ENCODE assay signal across 8 cellular contexts in the genomic region with DNA sequence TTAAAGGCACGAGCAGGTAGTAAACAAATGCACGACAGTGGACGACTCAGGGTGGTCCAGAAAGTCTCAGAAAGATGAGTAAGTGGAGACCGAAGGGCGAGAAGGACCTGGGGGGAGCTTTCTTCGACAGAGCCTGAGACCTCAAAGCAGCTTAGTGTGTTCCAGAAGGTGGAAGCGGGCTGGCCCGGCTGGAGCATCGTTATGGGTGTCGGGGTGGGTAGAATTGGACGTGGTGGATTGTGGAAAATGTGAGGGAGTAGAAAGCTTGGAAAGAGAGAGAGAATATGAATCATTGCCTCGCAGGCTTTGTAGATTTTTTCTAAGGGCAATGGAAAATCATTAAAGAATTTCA. TPM values are rescaled to one million over a fixed set of nuclear protein-coding genes. Genes with fewer than 3 reads are reported as not detected.
A peak's percentile ranks its signal among the peaks of the same experiment; 100 is the strongest.
DNase-seq lines count a peak whose midpoint lies in the region; ATAC-seq, FAIRE-seq and TF ChIP-seq lines count a peak whose summit lies in the region.

No MANE protein-coding gene starts in this region.

- ATAC-seq in CD4-positive, alpha-beta T cell (ENCODE audit: poor library complexity): no peak
- ATAC-seq in natural killer cell treated with Interleukin-12 subunit alpha and Interleukin-12 subunit beta and Interleukin-15 and Interleukin-18, amount 100 ng/mL, for 72 hours: no peak
- ATAC-seq in GM19455 (IDR thresholded peaks at IDR 0.05; ENCODE audit: unreplicated experiment): no peak

- H3K9ac ChIP-seq in HUES6 (ENCODE audit: low read length): peak overlapping the region; percentile 76

- DNase-seq in CD4-positive, alpha-beta T cell: no peak
- DNase-seq in brain microvascular endothelial cell: no peak
- no peak for DNase-seq in natural killer cell treated with Interleukin-12 subunit alpha and Interleukin-12 subunit beta and Interleukin-15 and Interleukin-18, amount 100 ng/mL, for 72 hours (ENCODE audit: low spot score)
- DNase-seq in NCI-H146 treated with DMSO at 0.1 percent for 48 hours (lab: John Stamatoyannopoulos, UW; ENCODE audit: unreplicated experiment): no peak
- no peak for DNase-seq in small intestine
- DNase-seq in NCI-H1417 treated with DMSO at 0.1 percent for 48 hours (lab: John Stamatoyannopoulos, UW): no peak

- H3K27ac Mint-ChIP-seq in CD4-positive, alpha-beta T cell: no peak overlapping the region
- peak overlapping the region; percentile 2 to 84 for H3K27ac Mint-ChIP-seq in natural killer cell treated with Interleukin-12 subunit alpha and Interleukin-12 subunit beta and Interleukin-15 and Interleukin-18, amount 100 ng/mL, for 72 hours

- peaks cover 7% of the 10 kb centered on the region for H3K4me1 ChIP-seq in HUES6 (ENCODE audit: control insufficient read depth, insufficient read depth, low read length)
- no peaks in the 10 kb centered on the region for H3K4me1 ChIP-seq in small intestine (ENCODE audit: control insufficient read depth in 2 of 2, insufficient read depth in 1 of 2, low read depth in 1 of 2, low read length in 1 of 2)

- H3K9me3 ChIP-seq in CD4-positive, alpha-beta T cell (ENCODE audit: control insufficient read depth, low read length): no peaks in the 10 kb centered on the region
- H3K9me3 ChIP-seq in HUES6 (ENCODE audit: control insufficient read depth, insufficient read depth, low read depth, low read length) (no peaks in the 10 kb centered on the region), small intestine (ENCODE audit: control insufficient read depth, low read depth) (no peaks in the 10 kb centered on the region)

- H3K27me3 ChIP-seq in CD4-positive, alpha-beta T cell (ENCODE audit: control insufficient read depth, insufficient read depth, low read length): no peaks in the 10 kb centered on the region
- H3K27me3 ChIP-seq in HUES6 (ENCODE audit: control insufficient read depth, insufficient read depth, low read length) (no peaks in the 10 kb centered on the region), brain microvascular endothelial cell (replicated peaks) (no peaks in the 10 kb centered on the region), small intestine (ENCODE audit: control insufficient read depth in 2 of 2, insufficient read depth in 2 of 2, low read length in 2 of 2) (no peaks in the 10 kb centered on the region)

- no peaks in the 10 kb centered on the region for H3K36me3 Mint-ChIP-seq in CD4-positive, alpha-beta T cell (ENCODE audit: low read depth)
- H3K36me3 Mint-ChIP-seq in natural killer cell treated with Interleukin-12 subunit alpha and Interleukin-12 subunit beta and Interleukin-15 and Interleukin-18, amount 100 ng/mL, for 72 hours: peaks cover 12% of the 10 kb centered on the region

- peak overlapping the region; percentile 23 for H3K4me3 Mint-ChIP-seq in CD4-positive, alpha-beta T cell
- peak overlapping the region; percentile 93 for H3K4me3 Mint-ChIP-seq in natural killer cell treated with Interleukin-12 subunit alpha and Interleukin-12 subunit beta and Interleukin-15 and Interleukin-18, amount 100 ng/mL, for 72 hours

- H3K9me3 Mint-ChIP-seq in CD4-positive, alpha-beta T cell: no peaks in the 10 kb centered on the region
- no peaks in the 10 kb centered on the region for H3K9me3 Mint-ChIP-seq in natural killer cell treated with Interleukin-12 subunit alpha and Interleukin-12 subunit beta and Interleukin-15 and Interleukin-18, amount 100 ng/mL, for 72 hours

- 6 to 13% (median 9%) methylated on average over 12 of the region's 12 CpGs for WGBS in small intestine, 3 donors

- H3K4me3 ChIP-seq in HUES6 (ENCODE audit: low read depth, low read length): peak overlapping the region; percentile 80
- peak overlapping the region; percentile 73 for H3K4me3 ChIP-seq in brain microvascular endothelial cell (ENCODE audit: low read depth, low read length)
- peak overlapping the region in 1 of 2 donors; percentile 55 for H3K4me3 ChIP-seq in small intestine (ENCODE audit: low read depth in 1 of 2, low read length in 2 of 2)

- POLR2A ChIA-PET in CD4-positive, alpha-beta T cell (lab: Charles Lee): interaction anchor here (0.7 to 4.3 kb wide), 5 partner anchors 23 to 425 kb away, joined by 3 to 39 read pairs (median 4); partner anchors contain the start of genes PHYH and PRPF18

- no peak for FAIRE-seq in small intestine (lab: Jason Lieb, UNC)

- intact Hi-C loops in CD4-positive, alpha-beta T cell (cut with DNase I, micrococcal nuclease): loop anchor here (2.0 to 10.0 kb wide), 5 partner anchors 61 to 615 kb away; partner anchors contain the start of genes OPTN (in 1 of the 2) and PRPF18 (in 1 of the 2)

- in situ Hi-C loops in brain microvascular endothelial cell (cut with HindIII; ENCODE audit: low pct_ligation_motif_present, low sequenced_read_pairs): no loop called here

- TF ChIP-seq CTCF in CD4-positive, alpha-beta T cell (IDR thresholded peaks at IDR 0.05): no peak
- no peak for TF ChIP-seq CTCF in brain microvascular endothelial cell (IDR thresholded peaks at IDR 0.05; ENCODE audit: low read depth, low read length, missing control alignments)

- H3K27me3 Mint-ChIP-seq in CD4-positive, alpha-beta T cell: no peaks in the 10 kb centered on the region
- H3K27me3 Mint-ChIP-seq in natural killer cell treated with Interleukin-12 subunit alpha and Interleukin-12 subunit beta and Interleukin-15 and Interleukin-18, amount 100 ng/mL, for 72 hours: peaks cover 0 to under 1% of the 10 kb centered on the region in 2 donors

- H3K4me1 Mint-ChIP-seq in CD4-positive, alpha-beta T cell (ENCODE audit: low read depth): peaks cover 16% of the 10 kb centered on the region
- H3K4me1 Mint-ChIP-seq in natural killer cell treated with Interleukin-12 subunit alpha and Interleukin-12 subunit beta and Interleukin-15 and Interleukin-18, amount 100 ng/mL, for 72 hours (ENCODE audit: low read depth in 2 of 2): peaks cover 17 to 26% of the 10 kb centered on the region in 2 donors

- H3K36me3 ChIP-seq in HUES6 (ENCODE audit: control insufficient read depth, insufficient read depth, low read length) (peaks cover 30% of the 10 kb centered on the region), brain microvascular endothelial cell (replicated peaks) (no peaks in the 10 kb centered on the region), small intestine (ENCODE audit: control insufficient read depth in 2 of 2, insufficient read depth in 2 of 2, low read length in 2 of 2) (no peaks in the 10 kb centered on the region)

- CTCF ChIA-PET in CD4-positive, alpha-beta T cell (lab: Charles Lee): interaction anchor here (0.7 to 2.0 kb wide), 10 partner anchors 10 to 425 kb away, joined by 3 to 14 read pairs (median 6); partner anchors contain the start of genes PHYH and PRPF18

- no peak overlapping the region for H3K27ac ChIP-seq in CD4-positive, alpha-beta T cell (ENCODE audit: low read depth, low read length)
- no peak overlapping the region; the same call in 1 of the 2 replicates for H3K27ac ChIP-seq in HUES6 (ENCODE audit: low read depth, low read length)
- no peak overlapping the region for H3K27ac ChIP-seq in brain microvascular endothelial cell
- no peak overlapping the region for H3K27ac ChIP-seq in small intestine (ENCODE audit: low read depth in 1 of 2, low read length in 1 of 2)

RNA-seq across cellular contexts. Expression of gene MCM10, which starts 0.6 kb away (rescaled TPM):
- under 1 TPM; 0.16 to 0.50 TPM for total RNA-seq in CD4-positive, alpha-beta T cell
- total RNA-seq in natural killer cell treated with Interleukin-12 subunit alpha and Interleukin-12 subunit beta and Interleukin-15 and Interleukin-18, amount 100 ng/mL, for 72 hours: 100 to 1,000 TPM in 1 of 2 donors, 10 to 100 TPM in 1; 40.0 to 120 TPM
- polyA plus RNA-seq in small intestine: 1 to 10 TPM in 1 of 3 donors, under 1 TPM in 1, not detected in 1; 0.22 to 1.9 TPM

Comparison
In these comparisons a context has a peak if more than half of its experiments do, and no peak if none do; other contexts are left out.
1. RNA of gene MCM10, which starts 0.6 kb away (total RNA-seq): 40.0 to 120 TPM in natural killer cell treated with Interleukin-12 subunit alpha and Interleukin-12 subunit beta and Interleukin-15 and Interleukin-18, amount 100 ng/mL, for 72 hours; 0.16 to 0.50 TPM in CD4-positive, alpha-beta T cell; every median in the first group is over 10 times any median in the second.